19 cellular contexts compared by ENCODE assay signal in genomic region chr3:24639640-24640329, GRCh38.
"Had no signal": no experiment of that assay in that cellular context is flagged by ENCODE, and none has a peak within 500 bp of the region (broad histone marks: within the 10 kb centered on the region; RNA-seq: fewer than 3 reads in every experiment).

No MANE protein-coding gene starts in this region.

- H3K4me1 Mint-ChIP-seq: activated CD4-positive, alpha-beta T cell treated with anti-CD3 and anti-CD28 coated beads, Interleukin-2, amount 10 ng/mL, durations not matched to agents 7 days and 5 days; activated naive CD8-positive, alpha-beta T cell treated with anti-CD3 and anti-CD28 coated beads for 36 hours; memory B cell; stimulated activated effector memory CD8-positive, alpha-beta T cell treated with anti-CD3 and anti-CD28 coated beads, Interleukin-12 subunit alpha, Interleukin-12 subunit beta, amount 100 ng/mL, for 72 hours; stimulated activated naive CD8-positive, alpha-beta T cell treated with anti-CD3 and anti-CD28 coated beads, Interleukin-15, amount 100 ng/mL, for 72 hours had no signal

- H3K36me3 ChIP-seq: cardiac muscle cell, right lobe of liver, suprapubic skin, transverse colon had no signal

- H3K27me3 ChIP-seq: body of pancreas, foreskin keratinocyte, right lobe of liver, suprapubic skin had no signal

- H3K9me3 Mint-ChIP-seq: activated CD4-positive, alpha-beta T cell treated with anti-CD3 and anti-CD28 coated beads, Interleukin-2, amount 10 ng/mL, durations not matched to agents 7 days and 5 days; dendritic cell treated with granulocyte-macrophage colony-stimulating factor and Interleukin-4, amounts not matched to agents 40 ng/mL and 50 ng/mL, for 4 days had no signal

- H3K27me3 Mint-ChIP-seq: activated CD4-positive, alpha-beta T cell treated with anti-CD3 and anti-CD28 coated beads, Interleukin-2, amount 10 ng/mL, durations not matched to agents 7 days and 5 days; activated naive CD8-positive, alpha-beta T cell treated with anti-CD3 and anti-CD28 coated beads for 36 hours; activated T-cell treated with anti-CD3 and anti-CD28 coated beads, Interleukin-2, amount 50 U/mL, for 24 hours; dendritic cell treated with granulocyte-macrophage colony-stimulating factor and Interleukin-4, amounts not matched to agents 40 ng/mL and 50 ng/mL, for 4 days; stimulated activated naive CD8-positive, alpha-beta T cell treated with anti-CD3 and anti-CD28 coated beads, Interleukin-15, amount 100 ng/mL, for 72 hours had no signal

- H3K27ac Mint-ChIP-seq: activated CD4-positive, alpha-beta T cell treated with anti-CD3 and anti-CD28 coated beads, Interleukin-2, amount 10 ng/mL, durations not matched to agents 7 days and 5 days; activated naive CD8-positive, alpha-beta T cell treated with anti-CD3 and anti-CD28 coated beads for 36 hours; activated T-cell treated with anti-CD3 and anti-CD28 coated beads, Interleukin-2, amount 50 U/mL, for 24 hours; dendritic cell treated with granulocyte-macrophage colony-stimulating factor and Interleukin-4, amounts not matched to agents 40 ng/mL and 50 ng/mL, for 4 days; memory B cell; stimulated activated effector memory CD8-positive, alpha-beta T cell treated with anti-CD3 and anti-CD28 coated beads, Interleukin-12 subunit alpha, Interleukin-12 subunit beta, amount 100 ng/mL, for 72 hours; stimulated activated naive CD8-positive, alpha-beta T cell treated with anti-CD3 and anti-CD28 coated beads, Interleukin-15, amount 100 ng/mL, for 72 hours had no signal

- DNase-seq: activated CD4-positive, alpha-beta T cell treated with anti-CD3 and anti-CD28 coated beads, Interleukin-2, amount 10 ng/mL, durations not matched to agents 7 days and 5 days; activated naive CD4-positive, alpha-beta T cell treated with Interleukin-2 at 50 U/mL for 16 hours; activated naive CD8-positive, alpha-beta T cell treated with anti-CD3 and anti-CD28 coated beads for 36 hours; activated T-cell treated with anti-CD3 and anti-CD28 coated beads, Interleukin-2, amount 50 U/mL, for 24 hours; effector CD4-positive, alpha-beta T cell; left cardiac atrium; right lobe of liver; stimulated activated CD4-positive, alpha-beta T cell treated with anti-CD3 and anti-CD28 coated beads, Interleukin-2, amount 100 ng/mL, for 24 hours; stimulated activated naive CD8-positive, alpha-beta T cell treated with anti-CD3 and anti-CD28 coated beads, Interleukin-15, amount 100 ng/mL, for 72 hours; transverse colon had no signal

- H3K4me1 ChIP-seq: body of pancreas, foreskin keratinocyte, suprapubic skin had no signal

- H3K36me3 Mint-ChIP-seq: activated naive CD8-positive, alpha-beta T cell treated with anti-CD3 and anti-CD28 coated beads for 36 hours; memory B cell; stimulated activated effector memory CD8-positive, alpha-beta T cell treated with anti-CD3 and anti-CD28 coated beads, Interleukin-12 subunit alpha, Interleukin-12 subunit beta, amount 100 ng/mL, for 72 hours had no signal

- ATAC-seq: activated CD4-positive, CD25-positive, alpha-beta regulatory T cell treated with anti-CD3 and anti-CD28 coated beads, Interleukin-2, amount 50 U/mL, for 24 hours; stimulated activated effector memory CD8-positive, alpha-beta T cell treated with anti-CD3 and anti-CD28 coated beads, Interleukin-12 subunit alpha, Interleukin-12 subunit beta, amount 100 ng/mL, for 72 hours; stimulated activated naive CD8-positive, alpha-beta T cell treated with anti-CD3 and anti-CD28 coated beads, Interleukin-15, amount 100 ng/mL, for 72 hours had no signal

- H3K4me3 Mint-ChIP-seq: activated CD4-positive, alpha-beta T cell treated with anti-CD3 and anti-CD28 coated beads, Interleukin-2, amount 10 ng/mL, durations not matched to agents 7 days and 5 days; activated naive CD8-positive, alpha-beta T cell treated with anti-CD3 and anti-CD28 coated beads for 36 hours; activated T-cell treated with anti-CD3 and anti-CD28 coated beads, Interleukin-2, amount 50 U/mL, for 24 hours; dendritic cell treated with granulocyte-macrophage colony-stimulating factor and Interleukin-4, amounts not matched to agents 40 ng/mL and 50 ng/mL, for 4 days; memory B cell; stimulated activated effector memory CD8-positive, alpha-beta T cell treated with anti-CD3 and anti-CD28 coated beads, Interleukin-12 subunit alpha, Interleukin-12 subunit beta, amount 100 ng/mL, for 72 hours; stimulated activated naive CD8-positive, alpha-beta T cell treated with anti-CD3 and anti-CD28 coated beads, Interleukin-15, amount 100 ng/mL, for 72 hours had no signal

- H3K27ac ChIP-seq: body of pancreas, cardiac muscle cell, foreskin keratinocyte, right lobe of liver, suprapubic skin, transverse colon had no signal

- H3K9me3 ChIP-seq: body of pancreas, mucosa of descending colon, right lobe of liver, suprapubic skin, transverse colon had no signal

- H3K4me3 ChIP-seq: body of pancreas, cardiac muscle cell, mucosa of descending colon, right lobe of liver, suprapubic skin, transverse colon had no signal
